ENCODE assay signal across 8 cellular contexts in genomic region chr6:120378582-120379220, GRCh38.
A peak's percentile ranks its signal among the peaks of the same experiment; 100 is the strongest.
DNase-seq lines count a peak whose midpoint lies in the region; ATAC-seq, FAIRE-seq and TF ChIP-seq lines count a peak whose summit lies in the region.

No MANE protein-coding gene starts in this region.

- H3K9me3 ChIP-seq in SK-N-MC (ENCODE audit: low read depth, low read length), result no peaks in the 10 kb centered on the region

- H3K4me3 ChIP-seq in SK-N-MC (no peak overlapping the region), kidney epithelial cell (ENCODE audit: low read depth, low read length) (no peak overlapping the region)

- DNase-seq in SK-N-MC (ENCODE audit: low read depth, low spot score) (peak; percentile 37), kidney epithelial cell (ENCODE audit: low read depth) (no peak), COLO668 (lab: John Stamatoyannopoulos, UW; ENCODE audit: unreplicated experiment) (no peak), frontal cortex (ENCODE audit: low spot score in 2 of 2) (no peak)
- no peak for DNase-seq in stimulated activated CD4-positive, alpha-beta T cell treated with anti-CD3 and anti-CD28 coated beads, Interleukin-4, amount 100 ng/mL, for 24 hours

- no peaks in the 10 kb centered on the region for H3K36me3 ChIP-seq in SK-N-MC (ENCODE audit: insufficient read depth, low read length)
- H3K36me3 ChIP-seq in kidney epithelial cell (ENCODE audit: control insufficient read depth, insufficient read depth, low read length), result no peaks in the 10 kb centered on the region

- FAIRE-seq in frontal cortex (lab: Jason Lieb, UNC), result no peak

- no peak overlapping the region for H3K27ac ChIP-seq in SK-N-MC

- no peak for TF ChIP-seq EP300 in Ishikawa (IDR thresholded peaks at IDR 0.05; ENCODE audit: borderline replicate concordance)

- H3K9ac ChIP-seq in SK-N-MC (ENCODE audit: insufficient read length), result no peak overlapping the region

- no peaks in the 10 kb centered on the region for H3K27me3 ChIP-seq in kidney epithelial cell (ENCODE audit: control insufficient read depth, insufficient read depth, low read length)

- ATAC-seq in GM21786 (IDR thresholded peaks at IDR 0.05; ENCODE audit: unreplicated experiment), result peak; percentile 90

- TF ChIP-seq RAD21 in Ishikawa (IDR thresholded peaks at IDR 0.05; ENCODE audit: low read depth), result peak; percentile 59

- TF ChIP-seq CTCF in GM12873 (IDR thresholded peaks at IDR 0.05; ENCODE audit: insufficient read depth, low read depth, low read length, missing control alignments) (peak; percentile 54), kidney epithelial cell (IDR thresholded peaks at IDR 0.05; ENCODE audit: insufficient read depth, low read length, poor library complexity, severe bottlenecking) (peak; percentile 70)

TF ChIP-seq in Ishikawa, 13 proteins besides CTCF, POLR2A, EP300 and RAD21:
- TF ChIP-seq YY1 (IDR thresholded peaks at IDR 0.05; ENCODE audit: low read depth), result no peak
- no peak for TF ChIP-seq ZBTB7A (IDR thresholded peaks at IDR 0.05; ENCODE audit: low read depth)
- TF ChIP-seq TCF12 (IDR thresholded peaks at IDR 0.05; ENCODE audit: low read depth), result no peak
- TF ChIP-seq NFIC (IDR thresholded peaks at IDR 0.05), result no peak
- TF ChIP-seq USF1 (IDR thresholded peaks at IDR 0.05), result no peak
- TF ChIP-seq TAF1 (IDR thresholded peaks at IDR 0.05; ENCODE audit: low read depth), result no peak
- TF ChIP-seq EGR1 (IDR thresholded peaks at IDR 0.05), result no peak
- no peak for TF ChIP-seq MAX (IDR thresholded peaks at IDR 0.05)
- TF ChIP-seq, protein P1, sequence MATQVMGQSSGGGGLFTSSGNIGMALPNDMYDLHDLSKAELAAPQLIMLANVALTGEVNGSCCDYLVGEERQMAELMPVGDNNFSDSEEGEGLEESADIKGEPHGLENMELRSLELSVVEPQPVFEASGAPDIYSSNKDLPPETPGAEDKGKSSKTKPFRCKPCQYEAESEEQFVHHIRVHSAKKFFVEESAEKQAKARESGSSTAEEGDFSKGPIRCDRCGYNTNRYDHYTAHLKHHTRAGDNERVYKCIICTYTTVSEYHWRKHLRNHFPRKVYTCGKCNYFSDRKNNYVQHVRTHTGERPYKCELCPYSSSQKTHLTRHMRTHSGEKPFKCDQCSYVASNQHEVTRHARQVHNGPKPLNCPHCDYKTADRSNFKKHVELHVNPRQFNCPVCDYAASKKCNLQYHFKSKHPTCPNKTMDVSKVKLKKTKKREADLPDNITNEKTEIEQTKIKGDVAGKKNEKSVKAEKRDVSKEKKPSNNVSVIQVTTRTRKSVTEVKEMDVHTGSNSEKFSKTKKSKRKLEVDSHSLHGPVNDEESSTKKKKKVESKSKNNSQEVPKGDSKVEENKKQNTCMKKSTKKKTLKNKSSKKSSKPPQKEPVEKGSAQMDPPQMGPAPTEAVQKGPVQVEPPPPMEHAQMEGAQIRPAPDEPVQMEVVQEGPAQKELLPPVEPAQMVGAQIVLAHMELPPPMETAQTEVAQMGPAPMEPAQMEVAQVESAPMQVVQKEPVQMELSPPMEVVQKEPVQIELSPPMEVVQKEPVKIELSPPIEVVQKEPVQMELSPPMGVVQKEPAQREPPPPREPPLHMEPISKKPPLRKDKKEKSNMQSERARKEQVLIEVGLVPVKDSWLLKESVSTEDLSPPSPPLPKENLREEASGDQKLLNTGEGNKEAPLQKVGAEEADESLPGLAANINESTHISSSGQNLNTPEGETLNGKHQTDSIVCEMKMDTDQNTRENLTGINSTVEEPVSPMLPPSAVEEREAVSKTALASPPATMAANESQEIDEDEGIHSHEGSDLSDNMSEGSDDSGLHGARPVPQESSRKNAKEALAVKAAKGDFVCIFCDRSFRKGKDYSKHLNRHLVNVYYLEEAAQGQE (IDR thresholded peaks at IDR 0.05; ENCODE audit: low read depth), result no peak
- TF ChIP-seq CEBPB (IDR thresholded peaks at IDR 0.05), result no peak
- no peak for TF ChIP-seq FOXM1 (IDR thresholded peaks at IDR 0.05; ENCODE audit: borderline replicate concordance, low read depth)
- TF ChIP-seq TEAD4 (IDR thresholded peaks at IDR 0.05), result no peak
TF ChIP-seq in Ishikawa: peak in this region for 0.
